Comparison of ENCODE assay signal across 1 cellular context in the genomic region with DNA sequence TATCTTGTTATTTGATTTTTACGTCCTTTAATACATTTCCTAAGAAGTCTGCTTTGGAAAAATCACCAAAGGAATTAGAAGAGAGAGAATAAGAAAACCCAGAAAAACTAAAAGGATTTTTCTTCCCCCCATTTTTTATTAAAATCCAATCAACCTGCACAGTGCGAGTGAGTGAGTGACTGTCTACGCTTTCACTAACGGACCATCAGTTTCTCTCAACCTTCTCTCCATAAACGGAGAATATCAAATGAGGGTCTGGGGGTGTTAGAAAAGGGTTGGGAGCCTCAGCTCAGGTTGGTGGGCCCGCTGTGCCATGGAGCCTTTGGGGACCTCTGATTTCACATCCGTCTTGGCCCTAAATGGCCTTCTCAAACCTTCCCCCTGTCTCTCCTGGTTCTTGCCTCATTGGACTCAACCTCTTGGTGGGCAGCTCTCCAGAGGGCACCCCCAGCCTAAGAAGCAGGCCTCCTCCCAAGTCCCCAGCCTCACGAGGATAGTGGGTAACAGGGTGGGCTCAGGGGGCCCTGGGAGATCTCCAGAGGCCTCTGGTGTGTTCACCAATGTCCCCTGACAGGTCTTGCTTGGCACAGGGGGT.
TF ChIP-seq lines count a peak whose summit lies in the region.

No MANE protein-coding gene starts in this region.

TF ChIP-seq in WTC11, 78 proteins besides CTCF, POLR2A, EP300 and RAD21 (continued from another document):
- TF ChIP-seq, protein P1, sequence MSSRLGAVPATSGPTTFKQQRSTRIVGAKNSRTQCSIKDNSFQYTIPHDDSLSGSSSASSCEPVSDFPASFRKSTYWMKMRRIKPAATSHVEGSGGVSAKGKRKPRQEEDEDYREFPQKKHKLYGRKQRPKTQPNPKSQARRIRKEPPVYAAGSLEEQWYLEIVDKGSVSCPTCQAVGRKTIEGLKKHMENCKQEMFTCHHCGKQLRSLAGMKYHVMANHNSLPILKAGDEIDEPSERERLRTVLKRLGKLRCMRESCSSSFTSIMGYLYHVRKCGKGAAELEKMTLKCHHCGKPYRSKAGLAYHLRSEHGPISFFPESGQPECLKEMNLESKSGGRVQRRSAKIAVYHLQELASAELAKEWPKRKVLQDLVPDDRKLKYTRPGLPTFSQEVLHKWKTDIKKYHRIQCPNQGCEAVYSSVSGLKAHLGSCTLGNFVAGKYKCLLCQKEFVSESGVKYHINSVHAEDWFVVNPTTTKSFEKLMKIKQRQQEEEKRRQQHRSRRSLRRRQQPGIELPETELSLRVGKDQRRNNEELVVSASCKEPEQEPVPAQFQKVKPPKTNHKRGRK (CRISPR knock-in tag; IDR thresholded peaks at IDR 0.05; ENCODE audit: borderline replicate concordance) = no peak
TF ChIP-seq in WTC11: peak in this region for 0.
